Comparison of ENCODE assay signal across 19 cellular contexts in the genomic region with DNA sequence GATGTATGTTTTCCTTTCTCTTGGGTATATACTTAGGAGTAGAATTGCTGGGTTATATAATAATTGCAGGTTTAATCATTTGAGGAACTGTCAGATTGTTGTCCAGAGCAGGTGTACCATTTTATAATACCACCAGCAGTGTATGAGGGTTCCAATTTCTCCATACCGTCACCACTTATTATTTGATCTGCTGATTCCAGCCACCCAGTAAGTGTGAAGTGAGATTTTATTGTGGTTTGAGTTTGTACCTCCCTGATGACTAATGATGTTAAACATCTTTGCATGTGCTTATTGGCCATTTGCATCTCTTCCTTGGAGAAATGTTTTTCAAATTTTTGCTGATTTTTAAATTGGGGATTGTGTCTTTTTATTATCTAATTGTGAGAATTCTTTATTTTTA. TPM values are rescaled to one million over a fixed set of nuclear protein-coding genes. Genes with fewer than 3 reads are reported as not detected.
A peak's percentile ranks its signal among the peaks of the same experiment; 100 is the strongest.
DNase-seq lines count a peak whose midpoint lies in the region; ATAC-seq and TF ChIP-seq lines count a peak whose summit lies in the region.
"Had no signal": no experiment of that assay in that cellular context is flagged by ENCODE, and none has a peak within 500 bp of the region (broad histone marks: within the 10 kb centered on the region; RNA-seq: fewer than 3 reads in every experiment).

No MANE protein-coding gene starts in this region.

- H3K9me2 ChIP-seq in GM23248 (ENCODE audit: insufficient read depth) = no peaks in the 10 kb centered on the region
- H3K9me2 ChIP-seq: SK-N-SH had no signal

- ATAC-seq in GM18498 (IDR thresholded peaks at IDR 0.05; ENCODE audit: unreplicated experiment) = no peak
- no peak for ATAC-seq in HG03039 (IDR thresholded peaks at IDR 0.05; ENCODE audit: unreplicated experiment)

- H3K4me2 ChIP-seq in GM23248 (ENCODE audit: unreplicated experiment) (no peak overlapping the region), osteoblast (ENCODE audit: insufficient read depth, low read length) (no peak overlapping the region)
- H3K4me2 ChIP-seq: SK-N-SH had no signal

- H3K9ac ChIP-seq in GM23248 = no peak overlapping the region
- H3K9ac ChIP-seq: SK-N-SH had no signal

- H3K27ac ChIP-seq in GM23248 (no peak overlapping the region), osteoblast (ENCODE audit: low read depth, low read length) (no peak overlapping the region)
- H3K27ac ChIP-seq: Peyer's patch had no signal

- H4K20me1 ChIP-seq in GM23248 (ENCODE audit: insufficient read depth) (peaks cover 8% of the 10 kb centered on the region; the same call in 1 of the 2 replicates), osteoblast (ENCODE audit: insufficient read depth, low read length) (peaks cover 65% of the 10 kb centered on the region)

- no peaks in the 10 kb centered on the region for H3F3A ChIP-seq in GM23248 (ENCODE audit: insufficient read depth)

- intact Hi-C loops in posterior vena cava (cut with DNase I) = no loop called here

- in situ Hi-C loops in GM23248 (cut with MboI) = no loop called here

- H2AFZ ChIP-seq in GM23248 = no peak overlapping the region
- H2AFZ ChIP-seq in osteoblast (ENCODE audit: low read length) = no peak overlapping the region

- H3K4me1 ChIP-seq in GM23248 (ENCODE audit: insufficient read depth) (no peaks in the 10 kb centered on the region), osteoblast (ENCODE audit: insufficient read depth, low read length) (peaks cover 11% of the 10 kb centered on the region)

- TF ChIP-seq CTCF in osteoblast (IDR thresholded peaks at IDR 0.05; ENCODE audit: extremely low read depth, low read depth, low read length) = no peak

- H3K36me3 ChIP-seq in GM23248 (ENCODE audit: low read depth) = no peaks in the 10 kb centered on the region
- no peaks in the 10 kb centered on the region for H3K36me3 ChIP-seq in osteoblast (ENCODE audit: insufficient read depth, low read length)
- H3K36me3 ChIP-seq: Peyer's patch had no signal

- H3K4me3 ChIP-seq in GM23248 = no peak overlapping the region
- no peak overlapping the region for H3K4me3 ChIP-seq in osteoblast (ENCODE audit: insufficient read depth, low read length)
- H3K4me3 ChIP-seq: Peyer's patch had no signal

- H3K9me3 ChIP-seq in GM23248 (ENCODE audit: low read depth) (no peaks in the 10 kb centered on the region), osteoblast (ENCODE audit: low read depth, low read length) (no peaks in the 10 kb centered on the region)
- H3K9me3 ChIP-seq: Peyer's patch, SK-N-SH had no signal

- no peaks in the 10 kb centered on the region; the same call in none of the 2 replicates for H3K79me2 ChIP-seq in GM23248 (ENCODE audit: insufficient read depth)
- H3K79me2 ChIP-seq in osteoblast (ENCODE audit: insufficient read depth, low read length) = peaks cover 47% of the 10 kb centered on the region

- WGBS in GM23248 (ENCODE audit: low coverage in 1 of 2, low lambda C conversion rate in 2 of 2, missing lambda C conversion rate in 2 of 2), 2 experiments = 81 to 83% methylated on average over 1 of the region's 1 CpG

- peak; percentile 16 for DNase-seq in EH (ENCODE audit: low read depth)
- DNase-seq in GM23248 = peak; percentile 35
- peak; percentile 41 for DNase-seq in SW480 (ENCODE audit: low spot score)
- peak; percentile 23 for DNase-seq in osteoblast (ENCODE audit: insufficient read length, low spot score, missing footprints)
- no peak for DNase-seq in posterior vena cava (ENCODE audit: low spot score)
- DNase-seq: Calu3; CD4-positive, alpha-beta T cell; DMS53; H7; MV-4-11; NCI-H187 treated with DMSO at 0.1 percent for 48 hours; NCI-H2171 treated with DMSO at 0.1 percent for 48 hours; NCI-H524; Peyer's patch; Right ventricle myocardium superior; SK-N-SH; T-helper 1 cell had no signal

- H3K27me3 ChIP-seq in GM23248 (replicated peaks; ENCODE audit: insufficient read depth) = no peaks in the 10 kb centered on the region
- no peaks in the 10 kb centered on the region for H3K27me3 ChIP-seq in osteoblast (ENCODE audit: insufficient read depth, low read length)
- H3K27me3 ChIP-seq: Peyer's patch had no signal

RNA-seq across cellular contexts. Expression of a gene that starts 15.1 kb away (rescaled TPM):
- total RNA-seq in GM23248 (2014; rRNA removed; shearing (Covaris generic)) = 28.4 and 28.8 TPM in 2 replicates
- 13.5 and 14.1 TPM in 2 replicates for polyA plus RNA-seq in GM23248 (2016; fragmentation: Nextera tagmentation; extraction: Ambion mirVana)
- total RNA-seq in osteoblast (34.8 and 40.5 TPM in 2 replicates), posterior vena cava (10 to 100 TPM; 16.2 to 22.4 TPM)

RNA-seq across cellular contexts. Expression of a gene that starts 29.8 kb away (rescaled TPM):
- 3.3 and 4.2 TPM in 2 replicates for total RNA-seq in GM23248 (2014; rRNA removed; shearing (Covaris generic))
- 3.7 TPM in 2 replicates for polyA plus RNA-seq in GM23248 (2016; fragmentation: Nextera tagmentation; extraction: Ambion mirVana)
- total RNA-seq in osteoblast (4.7 and 5.4 TPM in 2 replicates), posterior vena cava (1 to 10 TPM; 2.5 to 4.0 TPM)
